Comparison of ENCODE assay signal across 3 cellular contexts in genomic region chr11:123247813-123248379, GRCh38. TPM values are rescaled to one million over a fixed set of nuclear protein-coding genes. Genes with fewer than 3 reads are reported as not detected.
"Had no signal": no experiment of that assay in that cellular context is flagged by ENCODE, and none has a peak within 500 bp of the region (broad histone marks: within the 10 kb centered on the region; RNA-seq: fewer than 3 reads in every experiment).

No MANE protein-coding gene starts in this region.

- H3K9me3 ChIP-seq: SJSA1 had no signal

- H3K27me3 ChIP-seq: SJSA1 had no signal

- H3K4me3 ChIP-seq: SJSA1 had no signal

- H3K27ac ChIP-seq: SJSA1, VCaP had no signal

- H3K36me3 ChIP-seq: SJSA1 had no signal

RNA-seq across cellular contexts. Expression of gene CLMP, which starts 52.8 kb away (rescaled TPM):
- total RNA-seq: activated CD8-positive, alpha-beta memory T cell treated with anti-CD3 and anti-CD28 coated beads for 36 hours had no signal
